ENCODE assay signal across 8 cellular contexts in the genomic region with DNA sequence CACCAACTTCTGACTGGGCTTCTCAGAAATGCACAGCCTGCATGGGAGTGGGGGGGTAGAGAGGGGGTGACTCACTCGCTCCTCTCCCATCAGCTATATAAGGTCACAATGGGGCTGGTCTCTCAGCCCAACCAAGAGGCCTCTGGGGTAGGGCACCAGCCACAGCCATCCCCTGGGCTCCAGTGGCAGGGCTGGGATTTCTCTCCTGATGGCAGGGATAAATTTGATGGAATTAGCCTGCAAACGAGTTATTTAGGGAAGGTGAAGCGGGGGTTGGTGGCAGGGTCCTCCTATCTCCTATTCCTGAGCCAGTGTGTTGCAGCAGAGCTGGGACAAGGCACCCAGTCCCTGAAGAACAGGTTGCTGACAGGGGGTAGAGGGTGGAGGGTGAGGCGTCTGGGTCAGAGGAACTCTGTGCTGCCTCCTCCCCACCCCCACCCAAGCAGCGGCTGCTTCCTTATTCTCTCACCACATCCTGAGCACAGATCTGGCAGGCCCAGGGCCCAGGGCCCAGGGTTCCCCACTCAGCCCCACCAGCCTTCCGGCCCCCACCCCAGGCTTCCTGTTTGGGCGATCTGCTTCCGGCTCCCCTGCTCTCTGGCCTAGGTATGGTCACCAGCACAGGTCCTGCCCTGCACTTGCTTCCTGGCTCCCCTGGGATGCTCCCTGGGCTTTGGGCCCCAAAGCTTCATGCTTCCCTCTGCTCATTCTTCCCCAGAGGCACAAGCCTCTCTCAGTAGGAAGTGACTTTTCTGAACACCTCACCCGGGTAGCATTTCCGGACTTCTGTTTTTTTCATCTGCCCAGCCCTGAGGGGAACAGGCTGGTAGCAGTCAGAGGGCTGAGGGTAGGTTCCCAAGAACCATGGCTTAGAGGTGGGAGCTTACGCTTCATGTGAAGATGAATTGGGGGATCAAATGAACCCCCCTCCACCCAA. TPM values are rescaled to one million over a fixed set of nuclear protein-coding genes. Genes with fewer than 3 reads are reported as not detected.
DNase-seq lines count a peak whose midpoint lies in the region; ATAC-seq, FAIRE-seq and TF ChIP-seq lines count a peak whose summit lies in the region.

No MANE protein-coding gene starts in this region.

- peak overlapping the region; percentile 94 to 99 for H3K4me3 Mint-ChIP-seq in CD14-positive monocyte

- FAIRE-seq in bronchial epithelial cell (lab: Jason Lieb, UNC) = no peak

- peaks cover 51 to 68% of the 10 kb centered on the region in 2 donors for H3K36me3 Mint-ChIP-seq in CD14-positive monocyte

- H3K9me3 Mint-ChIP-seq in CD14-positive monocyte = peaks cover 0 to 1% (median 0%) of the 10 kb centered on the region in 7 donors

- H3K4me1 Mint-ChIP-seq in CD14-positive monocyte = peaks cover 47% of the 10 kb centered on the region

- no peaks in the 10 kb centered on the region for H3K27me3 ChIP-seq in bronchial epithelial cell (ENCODE audit: control insufficient read depth, insufficient read depth, low read length)

- peaks cover 0 to 5% (median 0%) of the 10 kb centered on the region in 3 donors for H3K27me3 Mint-ChIP-seq in CD14-positive monocyte (ENCODE audit: low read depth in 3 of 3)

- peak overlapping the region; percentile 97 to 100 (median 99) for H3K27ac Mint-ChIP-seq in CD14-positive monocyte

- peaks cover 11% of the 10 kb centered on the region for H3K36me3 ChIP-seq in bronchial epithelial cell (ENCODE audit: control insufficient read depth, insufficient read depth, low read length)

- peak; percentile 39 for ATAC-seq in GM21390 (IDR thresholded peaks at IDR 0.05; ENCODE audit: unreplicated experiment)
- peak; percentile 24 for ATAC-seq in left colon

- TF ChIP-seq CTCF in CD14-positive monocyte (IDR thresholded peaks at IDR 0.05) = no peak
- no peak for TF ChIP-seq CTCF in bronchial epithelial cell (IDR thresholded peaks at IDR 0.05; ENCODE audit: insufficient read depth, low read length, severe bottlenecking)

- peak; percentile 91 for DNase-seq in CD14-positive monocyte (ENCODE audit: low spot score)
- DNase-seq in Jurkat, Clone E6-1 (ENCODE audit: low read depth, low spot score) = peak; percentile 95
- DNase-seq in activated CD4-positive, CD25-positive, alpha-beta regulatory T cell (lab: John Stamatoyannopoulos, UW) = peak; percentile 52 to 91 (median 75)
- DNase-seq in bronchial epithelial cell (ENCODE audit: low read depth) = peak; percentile 86
- peak; percentile 81 to 87 for DNase-seq in left colon
- peak; percentile 57 to 65 for DNase-seq in stimulated activated CD4-positive, alpha-beta T cell treated with anti-CD3 and anti-CD28 coated beads, Interleukin-1b, Interleukin-23, amount 100 ng/mL, for 1 hour (ENCODE audit: low read depth in 2 of 2)
- DNase-seq in NCI-H510A treated with DMSO at 0.1 percent for 48 hours (lab: John Stamatoyannopoulos, UW) = no peak

- intact Hi-C loops in CD14-positive monocyte (cut with micrococcal nuclease) (loop anchor here in 1 of 2 donors (5.0 kb wide), 1 partner anchor 65 kb away; a partner anchor contains a TSS), left colon (cut with DNase I, micrococcal nuclease) (no loop called here)

- peak overlapping the region; percentile 87 for H3K4me3 ChIP-seq in Jurkat, Clone E6-1 (ENCODE audit: low read length)
- peak overlapping the region; percentile 76 for H3K4me3 ChIP-seq in bronchial epithelial cell (ENCODE audit: low read depth, low read length)

RNA-seq across cellular contexts. Expression of a gene that starts 4.0 kb away (rescaled TPM):
- 10 to 100 TPM; 58.5 to 78.9 TPM for polyA plus RNA-seq in CD14-positive monocyte
- polyA plus RNA-seq in Jurkat, Clone E6-1 (2012; ENCODE audit: insufficient read depth, insufficient read length) = 130 TPM
- total RNA-seq in bronchial epithelial cell = 26.0 and 32.6 TPM in 2 replicates
- total RNA-seq in left colon = 10 to 100 TPM in 1 of 2 donors, 1 to 10 TPM in 1; 6.3 to 16.7 TPM

RNA-seq across cellular contexts. Expression of a gene that starts 8.3 kb away (rescaled TPM):
- 10 to 100 TPM; 25.9 to 35.0 TPM for polyA plus RNA-seq in CD14-positive monocyte
- 75.0 TPM for polyA plus RNA-seq in Jurkat, Clone E6-1 (2012; ENCODE audit: insufficient read depth, insufficient read length)
- total RNA-seq in bronchial epithelial cell (0.26 and 0.51 TPM in 2 replicates), left colon (1 to 10 TPM; 4.6 to 5.4 TPM)

RNA-seq across cellular contexts. Expression of a gene that starts 9.6 kb away (rescaled TPM):
- polyA plus RNA-seq in CD14-positive monocyte = 10 to 100 TPM; 16.4 to 19.0 TPM
- polyA plus RNA-seq in Jurkat, Clone E6-1 (2012; ENCODE audit: insufficient read depth, insufficient read length) = 71.4 TPM
- total RNA-seq in bronchial epithelial cell (38.4 and 44.3 TPM in 2 replicates), left colon (10 to 100 TPM; 27.8 to 34.8 TPM)

RNA-seq across cellular contexts. Expression of a gene that starts 34.6 kb away (rescaled TPM):
- polyA plus RNA-seq in CD14-positive monocyte = under 1 TPM; 0.27 to 0.34 TPM
- 75.5 TPM for polyA plus RNA-seq in Jurkat, Clone E6-1 (2012; ENCODE audit: insufficient read depth, insufficient read length)
- total RNA-seq in bronchial epithelial cell (2.4 and 2.7 TPM in 2 replicates), left colon (10 to 100 TPM; 11.1 to 16.3 TPM)

RNA-seq across cellular contexts. Expression of a gene that starts 35.5 kb away (rescaled TPM):
- 1 to 10 TPM; 2.0 to 2.7 TPM for polyA plus RNA-seq in CD14-positive monocyte
- polyA plus RNA-seq in Jurkat, Clone E6-1 (2012; ENCODE audit: insufficient read depth, insufficient read length) = 32.3 TPM
- 1.8 and 2.7 TPM in 2 replicates for total RNA-seq in bronchial epithelial cell
- total RNA-seq in left colon = 100 to 1,000 TPM in 1 of 2 donors, 10 to 100 TPM in 1; 78.9 to 101 TPM
